27 cellular contexts compared by ENCODE assay signal in genomic region chr2:206092297-206092696, GRCh38.
"Had no signal": no experiment of that assay in that cellular context is flagged by ENCODE, and none has a peak within 500 bp of the region (broad histone marks: within the 10 kb centered on the region; RNA-seq: fewer than 3 reads in every experiment).

No MANE protein-coding gene starts in this region.

- H3K27me3 Mint-ChIP-seq: activated CD8-positive, alpha-beta T cell treated with anti-CD3 and anti-CD28 coated beads for 36 hours; activated naive CD8-positive, alpha-beta T cell treated with anti-CD3 and anti-CD28 coated beads for 36 hours; effector memory CD8-positive, alpha-beta T cell; naive thymus-derived CD8-positive, alpha-beta T cell; stimulated activated naive CD8-positive, alpha-beta T cell treated with anti-CD3 and anti-CD28 coated beads, Interleukin-15, Interleukin-2, amounts not matched to agents 100 ng/mL and 50 ng/mL, for 24 hours; T-helper 17 cell had no signal

- H3K36me3 ChIP-seq: neutrophil, thoracic aorta had no signal

- H3K27me3 ChIP-seq: adrenal gland, gastroesophageal sphincter, neutrophil had no signal

- DNase-seq: activated CD4-positive, alpha-beta T cell treated with anti-CD3 and anti-CD28 coated beads for 1 hour; activated CD4-positive, alpha-beta T cell treated with anti-CD3 and anti-CD28 coated beads, Interleukin-2, amount 50 U/mL, for 1 hour; activated naive CD4-positive, alpha-beta T cell; activated naive CD8-positive, alpha-beta T cell treated with anti-CD3 and anti-CD28 coated beads for 36 hours; activated T-cell treated with anti-CD3 and anti-CD28 coated beads, Interleukin-2, amount 50 U/mL, for 48 hours; adrenal gland; aorta; caudate nucleus; cortex of kidney; effector memory CD8-positive, alpha-beta T cell; head of caudate nucleus; hippocampal formation; immature natural killer cell; naive thymus-derived CD8-positive, alpha-beta T cell; stimulated activated CD4-positive, alpha-beta T cell treated with anti-CD3 and anti-CD28 coated beads, Interleukin-12 subunit alpha, Interleukin-12 subunit beta, amount 100 ng/mL, for 4 hours; stimulated activated CD4-positive, alpha-beta T cell treated with anti-CD3 and anti-CD28 coated beads, Interleukin-4, amount 100 ng/mL, for 1 hour; T-helper 17 cell; T1000; trophoblast cell had no signal

- ATAC-seq: effector memory CD8-positive, alpha-beta T cell; gastroesophageal sphincter; naive thymus-derived CD8-positive, alpha-beta T cell; sciatic nerve; T-helper 17 cell had no signal

- H3K4me3 ChIP-seq: adrenal gland, gastroesophageal sphincter, skin epidermis, thoracic aorta had no signal

- H3K27ac ChIP-seq: adrenal gland, gastroesophageal sphincter, neutrophil, skin epidermis, thoracic aorta had no signal

- H3K4me3 Mint-ChIP-seq: activated CD8-positive, alpha-beta T cell treated with anti-CD3 and anti-CD28 coated beads for 36 hours; activated naive CD8-positive, alpha-beta T cell treated with anti-CD3 and anti-CD28 coated beads for 36 hours; effector memory CD8-positive, alpha-beta T cell; immature natural killer cell; naive thymus-derived CD8-positive, alpha-beta T cell; stimulated activated effector memory CD8-positive, alpha-beta T cell treated with anti-CD3 and anti-CD28 coated beads, Interleukin-12 subunit alpha, Interleukin-12 subunit beta, amount 100 ng/mL, for 72 hours; stimulated activated naive CD8-positive, alpha-beta T cell treated with anti-CD3 and anti-CD28 coated beads, Interleukin-15, Interleukin-2, amounts not matched to agents 100 ng/mL and 50 ng/mL, for 24 hours; T-helper 17 cell had no signal

- H3K9me3 ChIP-seq: adrenal gland, gastroesophageal sphincter, neutrophil, thoracic aorta had no signal

- H3K27ac Mint-ChIP-seq: activated CD8-positive, alpha-beta T cell treated with anti-CD3 and anti-CD28 coated beads for 36 hours; activated naive CD8-positive, alpha-beta T cell treated with anti-CD3 and anti-CD28 coated beads for 36 hours; effector memory CD8-positive, alpha-beta T cell; stimulated activated effector memory CD8-positive, alpha-beta T cell treated with anti-CD3 and anti-CD28 coated beads, Interleukin-12 subunit alpha, Interleukin-12 subunit beta, amount 100 ng/mL, for 72 hours; stimulated activated naive CD8-positive, alpha-beta T cell treated with anti-CD3 and anti-CD28 coated beads, Interleukin-15, Interleukin-2, amounts not matched to agents 100 ng/mL and 50 ng/mL, for 24 hours; T-helper 17 cell had no signal

- H3K9me3 Mint-ChIP-seq: activated CD8-positive, alpha-beta T cell treated with anti-CD3 and anti-CD28 coated beads for 36 hours; activated naive CD8-positive, alpha-beta T cell treated with anti-CD3 and anti-CD28 coated beads for 36 hours; effector memory CD8-positive, alpha-beta T cell; immature natural killer cell; naive thymus-derived CD8-positive, alpha-beta T cell; stimulated activated effector memory CD8-positive, alpha-beta T cell treated with anti-CD3 and anti-CD28 coated beads, Interleukin-12 subunit alpha, Interleukin-12 subunit beta, amount 100 ng/mL, for 72 hours; stimulated activated naive CD8-positive, alpha-beta T cell treated with anti-CD3 and anti-CD28 coated beads, Interleukin-15, Interleukin-2, amounts not matched to agents 100 ng/mL and 50 ng/mL, for 24 hours had no signal
